In genomic region chr19:32717496-32717895, GRCh38 we compare ENCODE assay signal across 29 cellular contexts. TPM values are rescaled to one million over a fixed set of nuclear protein-coding genes. Genes with fewer than 3 reads are reported as not detected.
"Had no signal": no experiment of that assay in that cellular context is flagged by ENCODE, and none has a peak within 500 bp of the region (broad histone marks: within the 10 kb centered on the region; RNA-seq: fewer than 3 reads in every experiment).

No MANE protein-coding gene starts in this region.

- H3K36me3 ChIP-seq: cardiac muscle cell, uterus had no signal

- H3K27me3 Mint-ChIP-seq: activated B cell treated with CpG ODN at 0.5 μM for 24 hours; brain; naive thymus-derived CD4-positive, alpha-beta T cell; stimulated activated naive CD8-positive, alpha-beta T cell treated with anti-CD3 and anti-CD28 coated beads, Interleukin-15, Interleukin-2, amounts not matched to agents 100 ng/mL and 50 ng/mL, for 24 hours; type B pancreatic cell had no signal

- H3K27me3 ChIP-seq: adrenal gland, cardiac muscle cell, heart left ventricle, left lung, sigmoid colon, uterus had no signal

- H3K9me3 ChIP-seq: adrenal gland, left lung, psoas muscle, sigmoid colon, thoracic aorta, uterus had no signal

- ATAC-seq: activated naive CD4-positive, alpha-beta T cell treated with anti-CD3 and anti-CD28 coated beads, Interleukin-2, amount 50 U/mL, for 72 hours; activated T-cell treated with anti-CD3 and anti-CD28 coated beads, Interleukin-2, amount 50 U/mL, for 72 hours; heart left ventricle; left lung; naive thymus-derived CD4-positive, alpha-beta T cell; psoas muscle; stimulated activated effector memory CD8-positive, alpha-beta T cell treated with anti-CD3 and anti-CD28 coated beads, Interleukin-12 subunit alpha, Interleukin-12 subunit beta, amount 100 ng/mL, for 72 hours had no signal

- H3K4me1 ChIP-seq: heart left ventricle, left lung, parathyroid adenoma, psoas muscle, sigmoid colon, uterus had no signal

- H3K27ac Mint-ChIP-seq: activated B cell treated with CpG ODN at 0.5 μM for 24 hours; activated naive CD4-positive, alpha-beta T cell treated with anti-CD3 and anti-CD28 coated beads, Interleukin-2, amount 50 U/mL, for 72 hours; activated T-cell treated with anti-CD3 and anti-CD28 coated beads, Interleukin-2, amount 50 U/mL, for 72 hours; brain; stimulated activated effector memory CD8-positive, alpha-beta T cell treated with anti-CD3 and anti-CD28 coated beads, Interleukin-12 subunit alpha, Interleukin-12 subunit beta, amount 100 ng/mL, for 72 hours; stimulated activated naive CD8-positive, alpha-beta T cell treated with anti-CD3 and anti-CD28 coated beads, Interleukin-15, Interleukin-2, amounts not matched to agents 100 ng/mL and 50 ng/mL, for 24 hours had no signal

- H3K4me3 ChIP-seq: adrenal gland, cardiac muscle cell, heart left ventricle, left lung, lung, psoas muscle, sigmoid colon, thoracic aorta, uterus had no signal

- H3K9ac ChIP-seq: parathyroid adenoma had no signal

- H3K4me3 Mint-ChIP-seq: activated B cell treated with CpG ODN at 0.5 μM for 24 hours; activated T-cell treated with anti-CD3 and anti-CD28 coated beads, Interleukin-2, amount 50 U/mL, for 72 hours; brain; naive thymus-derived CD4-positive, alpha-beta T cell; neural crest cell; stimulated activated effector memory CD8-positive, alpha-beta T cell treated with anti-CD3 and anti-CD28 coated beads, Interleukin-12 subunit alpha, Interleukin-12 subunit beta, amount 100 ng/mL, for 72 hours; stimulated activated naive CD8-positive, alpha-beta T cell treated with anti-CD3 and anti-CD28 coated beads, Interleukin-15, Interleukin-2, amounts not matched to agents 100 ng/mL and 50 ng/mL, for 24 hours had no signal

- H3K27ac ChIP-seq: adrenal gland, cardiac muscle cell, heart left ventricle, left lung, parathyroid adenoma, psoas muscle, sigmoid colon, thoracic aorta, uterus had no signal

- H3K79me2 ChIP-seq: parathyroid adenoma had no signal

- DNase-seq: activated B cell treated with CpG ODN at 0.5 μM for 24 hours; activated CD4-positive, alpha-beta T cell treated with anti-CD3 and anti-CD28 coated beads, Interleukin-2, amount 50 U/mL, for 4 hours; activated naive CD4-positive, alpha-beta T cell; activated T-cell treated with anti-CD3 and anti-CD28 coated beads for 4 hours; activated T-cell treated with anti-CD3 and anti-CD28 coated beads, Interleukin-2, amount 50 U/mL, for 72 hours; adrenal gland; aorta; cortex of kidney; heart left ventricle; kidney glomerular epithelial cell; left lung; naive thymus-derived CD4-positive, alpha-beta T cell; psoas muscle; sigmoid colon; small intestine; stimulated activated CD4-positive, alpha-beta T cell treated with anti-CD3 and anti-CD28 coated beads, Interleukin-4, amount 100 ng/mL, for 24 hours; T-helper 2 cell; uterus had no signal

- H3K4me1 Mint-ChIP-seq: activated B cell treated with CpG ODN at 0.5 μM for 24 hours; brain; neural crest cell; stimulated activated effector memory CD8-positive, alpha-beta T cell treated with anti-CD3 and anti-CD28 coated beads, Interleukin-12 subunit alpha, Interleukin-12 subunit beta, amount 100 ng/mL, for 72 hours had no signal

- H2AFZ ChIP-seq: parathyroid adenoma had no signal

- H3K9me3 Mint-ChIP-seq: activated B cell treated with CpG ODN at 0.5 μM for 24 hours; activated T-cell treated with anti-CD3 and anti-CD28 coated beads, Interleukin-2, amount 50 U/mL, for 72 hours; naive thymus-derived CD4-positive, alpha-beta T cell; neural crest cell; stimulated activated effector memory CD8-positive, alpha-beta T cell treated with anti-CD3 and anti-CD28 coated beads, Interleukin-12 subunit alpha, Interleukin-12 subunit beta, amount 100 ng/mL, for 72 hours; stimulated activated naive CD8-positive, alpha-beta T cell treated with anti-CD3 and anti-CD28 coated beads, Interleukin-15, Interleukin-2, amounts not matched to agents 100 ng/mL and 50 ng/mL, for 24 hours had no signal

RNA-seq across cellular contexts. Expression of gene TDRD12, which starts 2.1 kb away (rescaled TPM):
- total RNA-seq: thoracic aorta had no signal

RNA-seq across cellular contexts. Expression of gene RGS9BP, which starts 41.8 kb away (rescaled TPM):
- total RNA-seq: activated B cell treated with CpG ODN at 0.5 μM for 24 hours, aorta, neural crest cell had no signal
- polyA plus RNA-seq: cardiac muscle cell; endothelial cell of umbilical vein; naive thymus-derived CD4-positive, alpha-beta T cell had no signal
